ENCODE assay signal across 8 cellular contexts in genomic region chr1:113389356-113389952, GRCh38. TPM values are rescaled to one million over a fixed set of nuclear protein-coding genes. Genes with fewer than 3 reads are reported as not detected.
DNase-seq lines count a peak whose midpoint lies in the region; ATAC-seq lines count a peak whose summit lies in the region.

No MANE protein-coding gene starts in this region.

- H3K27me3 Mint-ChIP-seq in CD8-positive, alpha-beta memory T cell: peaks cover 0 to 8% of the 10 kb centered on the region in 2 donors

- H3K4me3 ChIP-seq in CD8-positive, alpha-beta memory T cell (ENCODE audit: low read length): peak overlapping the region; percentile 71
- peak overlapping the region; percentile 42 for H3K4me3 ChIP-seq in ectodermal cell (ENCODE audit: insufficient read depth, low read depth, low read length)
- peak overlapping the region; percentile 67 for H3K4me3 ChIP-seq in neuron (ENCODE audit: low read length)

- WGBS in ectodermal cell, 2 experiments: 20 to 23% methylated on average over 13 of the region's 13 CpGs

- no peaks in the 10 kb centered on the region for H3K27me3 ChIP-seq in CD8-positive, alpha-beta memory T cell (ENCODE audit: insufficient read depth, low read length, poor library complexity, severe bottlenecking)
- H3K27me3 ChIP-seq in ectodermal cell (ENCODE audit: control insufficient read depth, insufficient read depth, low read length, poor library complexity, severe bottlenecking): peaks cover 12% of the 10 kb centered on the region
- no peaks in the 10 kb centered on the region for H3K27me3 ChIP-seq in neuron (ENCODE audit: insufficient read depth, low read length)

- DNase-seq in CD8-positive, alpha-beta memory T cell: peak in 1 of 5 donors; percentile 6
- DNase-seq in NCI-H69 (lab: John Stamatoyannopoulos, UW) (peak; percentile 43), iPS-NIHi11 (ENCODE audit: low spot score) (no peak), SIG-M5 (lab: John Stamatoyannopoulos, UW) (no peak)

- H3K9me3 Mint-ChIP-seq in CD8-positive, alpha-beta memory T cell: peaks cover 0 to 4% (median 0%) of the 10 kb centered on the region in 5 donors

- peaks cover 24 to 33% (median 26%) of the 10 kb centered on the region in 3 donors for H3K4me1 Mint-ChIP-seq in CD8-positive, alpha-beta memory T cell

- no peaks in the 10 kb centered on the region for H3K9me3 ChIP-seq in CD8-positive, alpha-beta memory T cell (ENCODE audit: low read length)
- H3K9me3 ChIP-seq in ectodermal cell (ENCODE audit: control insufficient read depth, low read length) (no peaks in the 10 kb centered on the region), neuron (ENCODE audit: low read length) (peaks cover 2% of the 10 kb centered on the region)

- peak overlapping the region in 7 of 8 donors; percentile 10 to 91 (median 72) for H3K27ac Mint-ChIP-seq in CD8-positive, alpha-beta memory T cell

- CTCF ChIA-PET in CD8-positive, alpha-beta memory T cell (lab: Charles Lee): interaction anchor here (1.0 to 1.8 kb wide), 3 partner anchors 9 to 316 kb away, joined by 3 to 7 read pairs (median 4); partner anchors contain the start of gene LRIG2

- peak overlapping the region; percentile 92 to 97 (median 94) for H3K4me3 Mint-ChIP-seq in CD8-positive, alpha-beta memory T cell

- ATAC-seq in HG03432 (IDR thresholded peaks at IDR 0.05; ENCODE audit: unreplicated experiment) (no peak), GM18909 (IDR thresholded peaks at IDR 0.05; ENCODE audit: poor library complexity, unreplicated experiment) (no peak)

- H2AFZ ChIP-seq in neuron (ENCODE audit: low read depth, low read length): peak overlapping the region; percentile 86

- peaks cover 23% of the 10 kb centered on the region for H3K4me1 ChIP-seq in CD8-positive, alpha-beta memory T cell (ENCODE audit: insufficient read depth, low read length)
- H3K4me1 ChIP-seq in ectodermal cell (ENCODE audit: control insufficient read depth, insufficient read depth, low read length) (no peaks in the 10 kb centered on the region), neuron (ENCODE audit: insufficient read depth, low read length) (peaks cover 34% of the 10 kb centered on the region)

- H3K27ac ChIP-seq in CD8-positive, alpha-beta memory T cell (ENCODE audit: low read depth, low read length): peak overlapping the region; percentile 41
- no peak overlapping the region for H3K27ac ChIP-seq in ectodermal cell (ENCODE audit: insufficient read depth, low read depth, low read length, poor library complexity, severe bottlenecking)

- H3K36me3 Mint-ChIP-seq in CD8-positive, alpha-beta memory T cell: peaks cover 0 to 5% (median 4%) of the 10 kb centered on the region in 3 donors

- no peaks in the 10 kb centered on the region for H3K36me3 ChIP-seq in CD8-positive, alpha-beta memory T cell (ENCODE audit: insufficient read depth, low read length)
- H3K36me3 ChIP-seq in ectodermal cell (ENCODE audit: control insufficient read depth, insufficient read depth, low read length) (no peaks in the 10 kb centered on the region), neuron (ENCODE audit: insufficient read depth, low read length) (no peaks in the 10 kb centered on the region)

- POLR2A ChIA-PET in CD8-positive, alpha-beta memory T cell (lab: Charles Lee): no interaction called here

RNA-seq across cellular contexts. Expression of gene MAGI3, which starts 0.9 kb away (rescaled TPM):
- total RNA-seq in CD8-positive, alpha-beta memory T cell: 1 to 10 TPM; 3.1 to 3.2 TPM
- 1.8 TPM for polyA plus RNA-seq in CD8-positive, alpha-beta memory T cell
- 11.8 TPM for polyA plus RNA-seq in ectodermal cell (2013, experiment 1 of 4)
- 11.6 TPM for polyA plus RNA-seq in ectodermal cell (2013, experiment 2 of 4)
- 10.8 TPM for polyA plus RNA-seq in ectodermal cell (2013, experiment 3 of 4)
- polyA plus RNA-seq in ectodermal cell (2013, experiment 4 of 4): 13.8 TPM
